In the genomic region with DNA sequence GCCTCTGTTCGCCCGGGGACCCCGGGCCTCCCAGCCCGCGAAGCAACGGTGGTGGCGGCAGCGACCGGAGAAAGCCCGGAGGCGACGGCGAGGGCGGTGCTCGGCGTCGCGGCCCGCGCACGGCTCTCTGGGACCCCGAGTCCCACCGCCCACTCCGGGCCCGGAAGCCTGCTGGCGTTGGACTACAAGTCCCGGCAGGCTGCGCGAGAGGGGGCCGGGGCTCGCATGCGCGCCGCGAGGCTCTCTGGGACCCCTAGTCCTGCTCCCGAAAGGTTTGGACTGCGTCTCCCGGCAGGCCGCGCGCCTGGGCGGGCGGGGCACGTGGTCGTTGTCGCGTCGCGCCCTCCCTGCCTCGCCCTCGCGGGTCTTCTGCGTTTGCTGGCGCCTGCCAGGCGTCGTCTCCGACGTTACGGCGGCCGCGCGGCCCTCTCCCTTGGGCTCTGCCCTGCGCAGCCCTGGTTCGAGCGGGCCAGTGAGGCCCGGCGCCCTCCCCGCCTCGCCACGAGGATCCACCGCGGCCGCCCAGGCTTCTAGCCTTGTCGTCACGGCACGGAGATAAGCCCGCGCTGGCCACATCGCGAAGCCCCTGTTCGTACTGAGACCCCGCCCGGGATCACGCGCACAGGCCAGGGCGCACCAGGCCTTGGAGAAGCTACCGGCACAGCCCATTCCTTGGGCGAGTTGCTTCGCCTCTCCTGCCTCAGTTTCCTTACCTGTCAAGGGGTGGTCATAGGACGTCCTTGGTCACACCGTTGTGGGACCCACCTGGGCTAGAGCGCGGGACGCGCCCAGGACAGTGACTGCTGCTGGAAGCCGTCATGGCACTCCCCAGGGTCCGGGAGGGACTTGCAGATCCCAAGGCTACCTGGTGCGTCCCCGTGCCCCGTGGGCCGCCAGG, we compare ENCODE assay signal across 8 cellular contexts. TPM values are rescaled to one million over a fixed set of nuclear protein-coding genes. Genes with fewer than 3 reads are reported as not detected.
DNase-seq lines count a peak whose midpoint lies in the region; ATAC-seq and TF ChIP-seq lines count a peak whose summit lies in the region.

TSS of gene STK25 (minus strand) at position 75 of the 898 bp plus-strand sequence. CDS start 549 bp downstream, outside the sequence.

- WGBS in mammary epithelial cell (ENCODE audit: low coverage, missing lambda C conversion rate), result 3% methylated on average over 61 of the region's 102 CpGs
- 8% methylated on average over 87 of the region's 102 CpGs for WGBS in smooth muscle cell (ENCODE audit: low lambda C conversion rate)

- peak within 1 kb of the TSS; percentile 75 for H3K4me3 ChIP-seq in AG04449 (ENCODE audit: low read depth, low read length)
- peak within 1 kb of the TSS; percentile 90 for H3K4me3 ChIP-seq in WERI-Rb-1 (ENCODE audit: low read depth, low read length)
- H3K4me3 ChIP-seq in mammary epithelial cell (replicated peaks in 1 of 3; ENCODE audit: insufficient read depth in 1 of 3, low read depth in 2 of 3, low read length in 3 of 3), result peak within 1 kb of the TSS; percentile 82 to 96 (median 94)
- peak within 1 kb of the TSS; percentile 100 for H3K4me3 ChIP-seq in smooth muscle cell

- H3K27ac ChIP-seq in WERI-Rb-1, result peak within 1 kb of the TSS; percentile 99
- H3K27ac ChIP-seq in mammary epithelial cell (ENCODE audit: insufficient read depth, low read depth, low read length), result peak within 1 kb of the TSS; percentile 18
- peak within 1 kb of the TSS; percentile 72 for H3K27ac ChIP-seq in smooth muscle cell (ENCODE audit: low read depth)

- no peaks in the 10 kb centered on the region for H4K20me1 ChIP-seq in mammary epithelial cell (ENCODE audit: insufficient read depth, low read length)
- peaks cover 42% of the 10 kb centered on the region for H4K20me1 ChIP-seq in smooth muscle cell (ENCODE audit: low read depth)

- H3K36me3 ChIP-seq in WERI-Rb-1, result peaks cover 27% of the 10 kb centered on the region
- peaks cover 3% of the 10 kb centered on the region for H3K36me3 ChIP-seq in mammary epithelial cell (ENCODE audit: insufficient read depth, low read length)
- no peaks in the 10 kb centered on the region for H3K36me3 ChIP-seq in smooth muscle cell (ENCODE audit: low read depth)

- DNase-seq in AG04449 (ENCODE audit: low read depth, low spot score) (peak; percentile 86), NCI-H2227 (lab: John Stamatoyannopoulos, UW; ENCODE audit: unreplicated experiment) (peak; percentile 99), WERI-Rb-1 (peak; percentile 99), mammary epithelial cell (peak; percentile 97), iPS-NIHi11 (ENCODE audit: low spot score) (peak; percentile 100), smooth muscle cell (lab: John Stamatoyannopoulos, UW; ENCODE audit: unreplicated experiment) (peak; percentile 91)

- no TSS peak for BruUV-seq in mammary epithelial cell (replicated peaks; lab: Mats Ljungman, UMichigan)

- H3K4me2 ChIP-seq in mammary epithelial cell (ENCODE audit: insufficient read depth, low read depth, low read length) (peak within 1 kb of the TSS; percentile 98), smooth muscle cell (peak within 1 kb of the TSS; percentile 95)

- peaks cover 4% of the 10 kb centered on the region for H3K9me3 ChIP-seq in WERI-Rb-1 (ENCODE audit: severe bottlenecking)
- no peaks in the 10 kb centered on the region for H3K9me3 ChIP-seq in mammary epithelial cell (replicated peaks; ENCODE audit: insufficient read depth, low read length)
- H3K9me3 ChIP-seq in smooth muscle cell (replicated peaks; ENCODE audit: low read depth), result no peaks in the 10 kb centered on the region

- H3K4me1 ChIP-seq in mammary epithelial cell (ENCODE audit: insufficient read depth, low read length) (peaks cover 21% of the 10 kb centered on the region), smooth muscle cell (ENCODE audit: low read depth) (peaks cover 23% of the 10 kb centered on the region)

- peaks cover 49% of the 10 kb centered on the region for H3K79me2 ChIP-seq in mammary epithelial cell (ENCODE audit: insufficient read depth, low read length)
- peaks cover 46% of the 10 kb centered on the region for H3K79me2 ChIP-seq in smooth muscle cell (ENCODE audit: low read depth)

- peak within 1 kb of the TSS; percentile 55 for H3K9ac ChIP-seq in mammary epithelial cell (ENCODE audit: insufficient read depth, low read length)
- H3K9ac ChIP-seq in smooth muscle cell (ENCODE audit: low read depth), result peak within 1 kb of the TSS; percentile 75

- peak; percentile 81 for ATAC-seq in GM18873 (IDR thresholded peaks at IDR 0.05; ENCODE audit: low FRiP score, unreplicated experiment)
- ATAC-seq in HG03139 (IDR thresholded peaks at IDR 0.05; ENCODE audit: unreplicated experiment), result peak; percentile 94

- POLR2A ChIA-PET in AG04449 (lab: Yijun Ruan, JAX), result interaction anchor here (1.4 kb wide), 1 partner anchor 10 kb away, joined by 4 read pairs; no protein-coding TSS in a partner anchor

- H3K27me3 ChIP-seq in WERI-Rb-1 (ENCODE audit: insufficient read depth, low read depth, severe bottlenecking) (no peaks in the 10 kb centered on the region), mammary epithelial cell (ENCODE audit: insufficient read depth, low read length) (no peaks in the 10 kb centered on the region), smooth muscle cell (ENCODE audit: low read depth) (no peaks in the 10 kb centered on the region)

- H3F3A ChIP-seq in smooth muscle cell (ENCODE audit: low read depth), result no peaks in the 10 kb centered on the region

- CTCF ChIA-PET in AG04449 (lab: Yijun Ruan, JAX), result interaction anchor here (1.5 kb wide), 1 partner anchor 128 kb away, joined by 3 read pairs; the partner anchor contains the start of genes ATG4B and THAP4
- CTCF ChIA-PET in mammary epithelial cell (lab: Charles Lee; ENCODE audit: low non-redundant PET), result no interaction called here

- H2AFZ ChIP-seq in mammary epithelial cell (ENCODE audit: low read depth, low read length) (peak within 1 kb of the TSS; percentile 87), smooth muscle cell (ENCODE audit: low read depth) (peak within 1 kb of the TSS; percentile 94)

- no peak for TF ChIP-seq CTCF in AG04449 (IDR thresholded peaks at IDR 0.05; ENCODE audit: insufficient read depth, low read length, missing control alignments)
- no peak for TF ChIP-seq CTCF in WERI-Rb-1 (IDR thresholded peaks at IDR 0.05; ENCODE audit: low read depth, low read length)
- TF ChIP-seq CTCF in mammary epithelial cell (conservative IDR thresholded peaks at IDR 0.05 in 1 of 2, IDR thresholded peaks at IDR 0.05 in 1 of 2; ENCODE audit: extremely low read depth in 1 of 2, insufficient read depth in 1 of 2, low read depth in 1 of 2, low read length in 2 of 2), result no peak
- no peak for TF ChIP-seq CTCF in smooth muscle cell (IDR thresholded peaks at IDR 0.05; ENCODE audit: borderline replicate concordance, insufficient read depth, poor library complexity, severe bottlenecking)

- in situ Hi-C loops in mammary epithelial cell (cut with MboI; ENCODE audit: low sequenced_read_pairs in 2 of 2), result no loop called here

- dilution Hi-C loops in mammary epithelial cell (cut with HindIII; ENCODE audit: low sequenced_read_pairs), result no loop called here

- intact Hi-C loops in mammary epithelial cell (cut with micrococcal nuclease), result loop anchor here (1.0 to 10.0 kb wide), 4 partner anchors 32 to 154 kb away; partner anchors contain the start of genes BOK and FARP2

RNA-seq across cellular contexts. Expression of gene STK25, which starts in this region (rescaled TPM):
- 100 to 1,000 TPM; 142 to 188 TPM for total RNA-seq in mammary epithelial cell
- 240 TPM for polyA plus RNA-seq in mammary epithelial cell
- polyA minus RNA-seq in mammary epithelial cell, result 552 TPM
- 202 and 212 TPM in 2 replicates for total RNA-seq in smooth muscle cell
- polyA plus RNA-seq in smooth muscle cell, result 200 and 201 TPM in 2 replicates

Comparison
In these comparisons a context has a peak if more than half of its experiments do, and no peak if none do; other contexts are left out.
1. Peak in every context shown above with its lines: DNase-seq, ATAC-seq, H3K4me3 ChIP-seq and H3K27ac ChIP-seq.
2. H3K27ac ChIP-seq: peak in every context shown above with its lines; median percentile 99 in WERI-Rb-1; 72 in smooth muscle cell; 18 in mammary epithelial cell.